Comparison of ENCODE assay signal across 8 cellular contexts in the genomic region with DNA sequence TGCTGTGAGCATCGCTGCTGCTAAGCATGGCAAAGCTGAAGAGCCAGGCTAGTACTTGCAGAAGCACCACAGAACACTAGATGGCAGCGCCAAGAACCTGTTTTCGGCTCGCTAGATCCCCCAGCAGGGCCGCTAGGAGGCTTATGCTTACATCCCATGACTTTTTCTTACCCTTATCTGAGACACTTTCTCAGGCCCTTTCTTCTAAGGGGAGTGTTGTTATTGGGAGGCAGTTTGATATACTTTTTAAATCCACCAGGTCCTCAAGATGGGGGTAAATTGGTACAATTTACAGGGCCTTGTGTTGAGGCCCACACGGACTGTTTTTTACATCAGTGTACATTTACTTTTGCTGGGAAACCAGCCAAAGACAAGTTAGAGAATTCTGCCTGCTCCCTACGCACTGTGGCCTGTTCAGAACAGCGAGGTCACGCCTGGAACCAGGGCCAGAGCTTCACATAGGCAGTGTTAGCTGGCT. TPM values are rescaled to one million over a fixed set of nuclear protein-coding genes. Genes with fewer than 3 reads are reported as not detected.
DNase-seq lines count a peak whose midpoint lies in the region; ATAC-seq, FAIRE-seq and TF ChIP-seq lines count a peak whose summit lies in the region.

No MANE protein-coding gene starts in this region.

- H3K4me1 ChIP-seq in cardiac muscle cell (ENCODE audit: low read depth) = peaks cover 8% of the 10 kb centered on the region
- H3K4me1 ChIP-seq in rectal smooth muscle tissue (ENCODE audit: control insufficient read depth, insufficient read depth, low read length) = peaks cover 2% of the 10 kb centered on the region

- H3K9ac ChIP-seq in rectal smooth muscle tissue (ENCODE audit: low read length) = no peak overlapping the region

- FAIRE-seq in frontal cortex (lab: Jason Lieb, UNC) = no peak

- peak; percentile 98 for TF ChIP-seq CTCF in cardiac muscle cell (IDR thresholded peaks at IDR 0.05; ENCODE audit: low read depth, low read length)

- H3K36me3 ChIP-seq in cardiac muscle cell (no peaks in the 10 kb centered on the region), rectal smooth muscle tissue (ENCODE audit: control insufficient read depth, insufficient read depth, low read length) (no peaks in the 10 kb centered on the region)

- peak; percentile 12 for DNase-seq in DMS 273 treated with DMSO at 0.1 percent for 48 hours (lab: John Stamatoyannopoulos, UW)
- peak; percentile 61 for DNase-seq in RPMI8226
- DNase-seq in activated naive CD4-positive, alpha-beta T cell treated with Interleukin-2 at 50 U/mL for 16 hours = peak; percentile 60
- DNase-seq in cardiac muscle cell (ENCODE audit: low read depth in 1 of 2, low spot score in 1 of 2) = peak; percentile 85 to 93
- no peak for DNase-seq in frontal cortex (ENCODE audit: low spot score in 2 of 2)

- H3K9me3 ChIP-seq in cardiac muscle cell (ENCODE audit: low read depth) = no peaks in the 10 kb centered on the region

- no peaks in the 10 kb centered on the region for H3K27me3 ChIP-seq in cardiac muscle cell
- H3K27me3 ChIP-seq in rectal smooth muscle tissue (ENCODE audit: control insufficient read depth, insufficient read depth, low read length) = no peaks in the 10 kb centered on the region

- H3K27ac ChIP-seq in cardiac muscle cell (peak overlapping the region; percentile 16), rectal smooth muscle tissue (ENCODE audit: low read depth, low read length) (peak overlapping the region; percentile 58)

- ATAC-seq in GM19452 (IDR thresholded peaks at IDR 0.05; ENCODE audit: unreplicated experiment) (peak; percentile 75), HG03460 (IDR thresholded peaks at IDR 0.05; ENCODE audit: unreplicated experiment) (peak; percentile 71)

- no peak overlapping the region for H3K4me3 ChIP-seq in cardiac muscle cell
- no peak overlapping the region for H3K4me3 ChIP-seq in rectal smooth muscle tissue (ENCODE audit: low read length)

RNA-seq across cellular contexts. Expression of a gene that starts 4.0 kb away (rescaled TPM):
- total RNA-seq in cardiac muscle cell (5.5 and 11.4 TPM in 2 replicates), frontal cortex (0.41 TPM)
- polyA plus RNA-seq in cardiac muscle cell = 4.3 and 10.8 TPM in 2 replicates

RNA-seq across cellular contexts. Expression of a gene that starts 19.7 kb away (rescaled TPM):
- total RNA-seq in cardiac muscle cell (not detected in 2 replicates), frontal cortex (not detected)
- polyA plus RNA-seq in cardiac muscle cell = 0.52 TPM in 1 of 2 replicates, not detected in the other

RNA-seq across cellular contexts. Expression of a gene that starts 24.4 kb away (rescaled TPM):
- 0.81 and 2.4 TPM in 2 replicates for total RNA-seq in cardiac muscle cell
- polyA plus RNA-seq in cardiac muscle cell = 1.6 and 2.4 TPM in 2 replicates
- 1.6 TPM for total RNA-seq in frontal cortex

RNA-seq across cellular contexts. Expression of a gene that starts 52.1 kb away (rescaled TPM):
- total RNA-seq in cardiac muscle cell (0.46 and 0.83 TPM in 2 replicates), frontal cortex (0.41 TPM)
- polyA plus RNA-seq in cardiac muscle cell = 0.43 TPM in 1 of 2 replicates, not detected in the other

Comparison
In these comparisons a context has a peak if more than half of its experiments do, and no peak if none do; other contexts are left out.
1. DNase-seq: peak in DMS 273 treated with DMSO at 0.1 percent for 48 hours (single experiment), RPMI8226 (single experiment), activated naive CD4-positive, alpha-beta T cell treated with Interleukin-2 at 50 U/mL for 16 hours (single experiment) and cardiac muscle cell (2 of 2); none in frontal cortex (0 of 2).